1 cellular context compared by ENCODE assay signal in the genomic region with DNA sequence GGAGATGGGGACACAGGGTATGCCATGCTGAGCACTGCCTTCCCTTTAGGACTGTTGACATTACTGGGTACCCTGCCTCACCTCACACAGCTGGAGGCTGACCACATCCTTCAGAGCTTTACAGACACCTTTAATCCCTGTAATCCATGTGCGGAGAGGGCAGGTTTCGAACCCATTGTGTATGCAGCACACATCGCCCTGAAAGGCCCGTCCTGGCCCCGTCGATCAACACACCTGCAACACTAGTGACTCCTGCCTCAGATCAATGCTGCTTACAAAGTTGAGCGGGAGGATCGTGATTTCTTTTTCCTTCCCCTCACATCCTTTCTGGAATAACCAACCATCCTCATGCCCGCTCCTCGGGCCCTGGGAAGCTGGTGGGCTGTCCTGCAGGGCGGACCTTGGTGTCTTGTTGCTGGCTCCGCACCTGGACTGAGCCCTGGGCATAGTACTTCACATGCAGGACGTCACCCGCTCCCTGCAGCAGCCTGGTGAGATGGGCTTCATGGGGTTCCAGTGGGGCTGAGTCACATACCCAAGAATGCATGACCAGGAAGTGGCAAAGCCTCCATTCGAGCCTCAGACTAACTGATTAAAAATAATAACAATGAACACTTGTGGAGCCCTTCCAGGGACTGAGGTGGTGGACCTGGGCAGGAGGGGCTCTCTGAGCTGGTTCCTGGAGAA.
TF ChIP-seq lines count a peak whose summit lies in the region.

No MANE protein-coding gene starts in this region.

TF ChIP-seq in IMR-90, 13 proteins besides CTCF, POLR2A, EP300 and RAD21:
- TF ChIP-seq MAFK (IDR thresholded peaks at IDR 0.05; ENCODE audit: low read depth, low read length) (no peak), RFX5 (IDR thresholded peaks at IDR 0.05; ENCODE audit: low read depth, low read length) (no peak)
TF ChIP-seq in IMR-90: peak in this region for 0.
